ENCODE assay signal across 1 cellular context in the genomic region with DNA sequence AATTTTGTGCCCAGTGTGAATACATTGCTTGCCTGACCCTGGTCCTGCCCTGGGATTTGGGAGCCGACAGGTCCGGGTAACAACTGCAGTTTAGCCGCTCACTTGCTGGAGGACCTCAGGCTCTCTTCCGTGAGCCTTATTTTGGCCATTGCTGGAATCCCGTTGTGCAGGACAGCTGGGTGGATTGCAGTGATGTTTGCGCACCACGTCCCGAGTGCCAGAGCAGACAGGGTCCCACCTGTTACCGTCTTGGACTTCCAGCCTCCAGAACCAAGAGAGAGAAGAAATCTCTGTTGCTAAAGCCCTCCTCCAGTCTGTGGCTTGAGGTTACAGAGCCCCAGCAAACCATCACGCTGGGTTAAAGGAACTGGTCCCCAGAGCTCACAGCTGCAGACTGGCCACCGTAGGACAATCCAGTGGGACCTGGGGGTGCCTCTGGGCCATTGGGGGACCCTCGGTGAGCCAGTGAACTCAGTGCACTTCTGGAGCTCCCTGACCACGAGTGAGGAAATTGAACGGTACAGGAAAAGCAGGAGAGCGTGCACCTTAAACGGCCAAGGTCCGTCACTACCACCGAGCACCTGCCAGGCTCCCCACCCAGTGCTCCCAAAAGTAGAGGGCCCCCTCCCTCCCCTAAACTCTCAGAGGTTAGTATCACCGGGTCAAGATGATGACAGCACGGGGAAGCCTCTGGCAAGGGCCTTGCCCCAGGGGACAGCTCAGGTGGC.
TF ChIP-seq lines count a peak whose summit lies in the region.

No MANE protein-coding gene starts in this region.

TF ChIP-seq in GM12878, 131 proteins besides CTCF, POLR2A, EP300 and RAD21 (continued from another document and continues in another):
- TF ChIP-seq ZBTB33 (IDR thresholded peaks at IDR 0.05) (no peak), POLR2AphosphoS2 (IDR thresholded peaks at IDR 0.05; ENCODE audit: low read depth, low read length) (peak; percentile 9; the same call in 1 of the 2 replicates), IKZF1 (conservative IDR thresholded peaks at IDR 0.05) (peak; percentile 91), POU2F2 (IDR thresholded peaks at IDR 0.05; ENCODE audit: borderline replicate concordance, low read depth, low read length) (peak; percentile 53; the same call in 1 of the 3 replicates), SREBF1 (IDR thresholded peaks at IDR 0.05; ENCODE audit: low read length) (no peak), EED (IDR thresholded peaks at IDR 0.05; ENCODE audit: low read depth) (peak; percentile 75; the same call in 1 of the 2 replicates), NFIC (IDR thresholded peaks at IDR 0.05; ENCODE audit: low read depth, low read length) (peak; percentile 36; the same call in 1 of the 2 replicates), BHLHE40 (IDR thresholded peaks at IDR 0.05; ENCODE audit: borderline replicate concordance in 1 of 2, low read depth in 2 of 2, low read length in 1 of 2) (peak in 1 of 2 experiments; percentile 60), ZNF24 (IDR thresholded peaks at IDR 0.05) (0 out of 2 replicates have a peak, but pooled peaks have one; percentile 9), SP1 (IDR thresholded peaks at IDR 0.05; ENCODE audit: low read depth, low read length) (no peak), ZNF622 (IDR thresholded peaks at IDR 0.05) (no peak), CBX5 (IDR thresholded peaks at IDR 0.05; ENCODE audit: low read depth) (peak; percentile 18; the same call in 1 of the 2 replicates), ETV6 (conservative IDR thresholded peaks at IDR 0.05 in 1 of 2, IDR thresholded peaks at IDR 0.05 in 1 of 2; ENCODE audit: borderline replicate concordance in 1 of 2, low read depth in 1 of 2) (no peak; a peak in 1 of 4 replicates), ESRRA (IDR thresholded peaks at IDR 0.05; ENCODE audit: low read length) (no peak), NR2C2 (IDR thresholded peaks at IDR 0.05; ENCODE audit: borderline replicate concordance, control insufficient read depth, insufficient read length, low read depth) (no peak), YBX1 (IDR thresholded peaks at IDR 0.05) (no peak), KDM1A (IDR thresholded peaks at IDR 0.05; ENCODE audit: borderline replicate concordance) (no peak), ZNF384 (IDR thresholded peaks at IDR 0.05; ENCODE audit: borderline replicate concordance, low read depth, low read length) (no peak), CHD1 (IDR thresholded peaks at IDR 0.05; ENCODE audit: low read depth, low read length) (no peak), ZNF687 (IDR thresholded peaks at IDR 0.05) (peak; percentile 14; the same call in 1 of the 2 replicates), IRF4 (IDR thresholded peaks at IDR 0.05; ENCODE audit: low read depth, low read length) (0 out of 2 replicates have a peak, but pooled peaks have one; percentile 4), SRF (IDR thresholded peaks at IDR 0.05; ENCODE audit: low read depth in 2 of 2, low read length in 2 of 2) (no peak), ASH2L (IDR thresholded peaks at IDR 0.05; ENCODE audit: borderline replicate concordance, low read depth) (no peak), MTA3 (IDR thresholded peaks at IDR 0.05; ENCODE audit: borderline replicate concordance, low read length) (peak; percentile 50; the same call in 1 of the 2 replicates), CHD4 (IDR thresholded peaks at IDR 0.05) (no peak), RELB (IDR thresholded peaks at IDR 0.05; ENCODE audit: low read depth) (peak; percentile 53; the same call in 1 of the 2 replicates), BCL3 (IDR thresholded peaks at IDR 0.05; ENCODE audit: borderline replicate concordance, insufficient read depth, low read depth, low read length, poor library complexity, severe bottlenecking) (peak; percentile 35), CREM (IDR thresholded peaks at IDR 0.05; ENCODE audit: low read depth) (peak; percentile 39; the same call in 1 of the 2 replicates), SIX5 (IDR thresholded peaks at IDR 0.05; ENCODE audit: low read depth, low read length, severe bottlenecking) (no peak)
- TF ChIP-seq, protein P1, sequence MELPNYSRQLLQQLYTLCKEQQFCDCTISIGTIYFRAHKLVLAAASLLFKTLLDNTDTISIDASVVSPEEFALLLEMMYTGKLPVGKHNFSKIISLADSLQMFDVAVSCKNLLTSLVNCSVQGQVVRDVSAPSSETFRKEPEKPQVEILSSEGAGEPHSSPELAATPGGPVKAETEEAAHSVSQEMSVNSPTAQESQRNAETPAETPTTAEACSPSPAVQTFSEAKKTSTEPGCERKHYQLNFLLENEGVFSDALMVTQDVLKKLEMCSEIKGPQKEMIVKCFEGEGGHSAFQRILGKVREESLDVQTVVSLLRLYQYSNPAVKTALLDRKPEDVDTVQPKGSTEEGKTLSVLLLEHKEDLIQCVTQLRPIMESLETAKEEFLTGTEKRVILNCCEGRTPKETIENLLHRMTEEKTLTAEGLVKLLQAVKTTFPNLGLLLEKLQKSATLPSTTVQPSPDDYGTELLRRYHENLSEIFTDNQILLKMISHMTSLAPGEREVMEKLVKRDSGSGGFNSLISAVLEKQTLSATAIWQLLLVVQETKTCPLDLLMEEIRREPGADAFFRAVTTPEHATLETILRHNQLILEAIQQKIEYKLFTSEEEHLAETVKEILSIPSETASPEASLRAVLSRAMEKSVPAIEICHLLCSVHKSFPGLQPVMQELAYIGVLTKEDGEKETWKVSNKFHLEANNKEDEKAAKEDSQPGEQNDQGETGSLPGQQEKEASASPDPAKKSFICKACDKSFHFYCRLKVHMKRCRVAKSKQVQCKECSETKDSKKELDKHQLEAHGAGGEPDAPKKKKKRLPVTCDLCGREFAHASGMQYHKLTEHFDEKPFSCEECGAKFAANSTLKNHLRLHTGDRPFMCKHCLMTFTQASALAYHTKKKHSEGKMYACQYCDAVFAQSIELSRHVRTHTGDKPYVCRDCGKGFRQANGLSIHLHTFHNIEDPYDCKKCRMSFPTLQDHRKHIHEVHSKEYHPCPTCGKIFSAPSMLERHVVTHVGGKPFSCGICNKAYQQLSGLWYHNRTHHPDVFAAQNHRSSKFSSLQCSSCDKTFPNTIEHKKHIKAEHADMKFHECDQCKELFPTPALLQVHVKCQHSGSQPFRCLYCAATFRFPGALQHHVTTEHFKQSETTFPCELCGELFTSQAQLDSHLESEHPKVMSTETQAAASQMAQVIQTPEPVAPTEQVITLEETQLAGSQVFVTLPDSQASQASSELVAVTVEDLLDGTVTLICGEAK (IDR thresholded peaks at IDR 0.05; ENCODE audit: borderline replicate concordance), result no peak
- TF ChIP-seq, protein P2, sequence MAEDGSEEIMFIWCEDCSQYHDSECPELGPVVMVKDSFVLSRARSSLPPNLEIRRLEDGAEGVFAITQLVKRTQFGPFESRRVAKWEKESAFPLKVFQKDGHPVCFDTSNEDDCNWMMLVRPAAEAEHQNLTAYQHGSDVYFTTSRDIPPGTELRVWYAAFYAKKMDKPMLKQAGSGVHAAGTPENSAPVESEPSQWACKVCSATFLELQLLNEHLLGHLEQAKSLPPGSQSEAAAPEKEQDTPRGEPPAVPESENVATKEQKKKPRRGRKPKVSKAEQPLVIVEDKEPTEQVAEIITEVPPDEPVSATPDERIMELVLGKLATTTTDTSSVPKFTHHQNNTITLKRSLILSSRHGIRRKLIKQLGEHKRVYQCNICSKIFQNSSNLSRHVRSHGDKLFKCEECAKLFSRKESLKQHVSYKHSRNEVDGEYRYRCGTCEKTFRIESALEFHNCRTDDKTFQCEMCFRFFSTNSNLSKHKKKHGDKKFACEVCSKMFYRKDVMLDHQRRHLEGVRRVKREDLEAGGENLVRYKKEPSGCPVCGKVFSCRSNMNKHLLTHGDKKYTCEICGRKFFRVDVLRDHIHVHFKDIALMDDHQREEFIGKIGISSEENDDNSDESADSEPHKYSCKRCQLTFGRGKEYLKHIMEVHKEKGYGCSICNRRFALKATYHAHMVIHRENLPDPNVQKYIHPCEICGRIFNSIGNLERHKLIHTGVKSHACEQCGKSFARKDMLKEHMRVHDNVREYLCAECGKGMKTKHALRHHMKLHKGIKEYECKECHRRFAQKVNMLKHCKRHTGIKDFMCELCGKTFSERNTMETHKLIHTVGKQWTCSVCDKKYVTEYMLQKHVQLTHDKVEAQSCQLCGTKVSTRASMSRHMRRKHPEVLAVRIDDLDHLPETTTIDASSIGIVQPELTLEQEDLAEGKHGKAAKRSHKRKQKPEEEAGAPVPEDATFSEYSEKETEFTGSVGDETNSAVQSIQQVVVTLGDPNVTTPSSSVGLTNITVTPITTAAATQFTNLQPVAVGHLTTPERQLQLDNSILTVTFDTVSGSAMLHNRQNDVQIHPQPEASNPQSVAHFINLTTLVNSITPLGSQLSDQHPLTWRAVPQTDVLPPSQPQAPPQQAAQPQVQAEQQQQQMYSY (CRISPR knock-in tag; IDR thresholded peaks at IDR 0.05), result 0 out of 2 replicates have a peak, but pooled peaks have one; percentile 3
- TF ChIP-seq, protein P3, sequence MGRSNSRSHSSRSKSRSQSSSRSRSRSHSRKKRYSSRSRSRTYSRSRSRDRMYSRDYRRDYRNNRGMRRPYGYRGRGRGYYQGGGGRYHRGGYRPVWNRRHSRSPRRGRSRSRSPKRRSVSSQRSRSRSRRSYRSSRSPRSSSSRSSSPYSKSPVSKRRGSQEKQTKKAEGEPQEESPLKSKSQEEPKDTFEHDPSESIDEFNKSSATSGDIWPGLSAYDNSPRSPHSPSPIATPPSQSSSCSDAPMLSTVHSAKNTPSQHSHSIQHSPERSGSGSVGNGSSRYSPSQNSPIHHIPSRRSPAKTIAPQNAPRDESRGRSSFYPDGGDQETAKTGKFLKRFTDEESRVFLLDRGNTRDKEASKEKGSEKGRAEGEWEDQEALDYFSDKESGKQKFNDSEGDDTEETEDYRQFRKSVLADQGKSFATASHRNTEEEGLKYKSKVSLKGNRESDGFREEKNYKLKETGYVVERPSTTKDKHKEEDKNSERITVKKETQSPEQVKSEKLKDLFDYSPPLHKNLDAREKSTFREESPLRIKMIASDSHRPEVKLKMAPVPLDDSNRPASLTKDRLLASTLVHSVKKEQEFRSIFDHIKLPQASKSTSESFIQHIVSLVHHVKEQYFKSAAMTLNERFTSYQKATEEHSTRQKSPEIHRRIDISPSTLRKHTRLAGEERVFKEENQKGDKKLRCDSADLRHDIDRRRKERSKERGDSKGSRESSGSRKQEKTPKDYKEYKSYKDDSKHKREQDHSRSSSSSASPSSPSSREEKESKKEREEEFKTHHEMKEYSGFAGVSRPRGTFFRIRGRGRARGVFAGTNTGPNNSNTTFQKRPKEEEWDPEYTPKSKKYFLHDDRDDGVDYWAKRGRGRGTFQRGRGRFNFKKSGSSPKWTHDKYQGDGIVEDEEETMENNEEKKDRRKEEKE (IDR thresholded peaks at IDR 0.05), result no peak
